Comparison of ENCODE assay signal across 8 cellular contexts in the genomic region with DNA sequence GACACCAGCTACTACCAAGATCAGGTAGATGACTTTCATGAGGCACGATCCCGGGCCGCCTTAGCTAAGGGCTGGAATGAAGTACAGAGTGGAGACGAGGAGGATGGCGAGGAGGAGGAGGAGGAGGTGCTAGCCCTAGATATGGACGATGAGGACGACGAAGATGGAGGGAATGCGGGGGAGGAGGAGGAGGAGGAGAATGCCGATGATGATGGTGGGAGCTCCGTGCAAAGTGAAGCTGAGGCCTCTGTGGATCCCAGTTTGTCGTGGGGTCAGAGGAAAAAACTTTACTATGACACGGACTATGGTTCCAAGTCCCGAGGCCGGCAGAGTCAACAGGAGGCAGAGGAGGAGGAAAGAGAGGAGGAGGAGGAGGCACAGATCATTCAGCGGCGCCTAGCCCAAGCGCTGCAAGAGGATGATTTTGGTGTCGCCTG. TPM values are rescaled to one million over a fixed set of nuclear protein-coding genes. Genes with fewer than 3 reads are reported as not detected.
DNase-seq lines count a peak whose midpoint lies in the region; ATAC-seq, FAIRE-seq and TF ChIP-seq lines count a peak whose summit lies in the region.

No MANE protein-coding gene starts in this region.

- H3K79me2 ChIP-seq in hepatocyte: peaks cover 50% of the 10 kb centered on the region

- H3K36me3 ChIP-seq in hepatocyte (replicated peaks; ENCODE audit: insufficient read depth, low read depth) (no peaks in the 10 kb centered on the region), small intestine (ENCODE audit: control insufficient read depth in 2 of 2, insufficient read depth in 2 of 2, low read length in 2 of 2) (no peaks in the 10 kb centered on the region)

- 3% methylated on average over 19 of the region's 19 CpGs for WGBS in hepatocyte (ENCODE audit: low lambda C conversion rate, missing lambda C conversion rate)
- 1% methylated on average over 19 of the region's 19 CpGs for WGBS in small intestine, 3 donors

- peak overlapping the region; percentile 97 for H3K27ac ChIP-seq in hepatocyte
- peak overlapping the region; percentile 97 to 98 for H3K27ac ChIP-seq in small intestine (ENCODE audit: low read depth in 1 of 2, low read length in 1 of 2)

- peaks cover 28% of the 10 kb centered on the region for H3K36me3 Mint-ChIP-seq in activated T-helper 1 cell treated with anti-CD3 and anti-CD28 coated beads, Interleukin-12 subunit alpha, Interleukin-12 subunit beta, Interleukin-2, Interleukin-4 antibody, amounts not matched to agents 30 ng/mL and 10 ng/mL and 1 ng/mL, durations not matched to agents 14 hours and 24 hours and 36 hours (ENCODE audit: low read depth)

- H2AFZ ChIP-seq in hepatocyte: peak overlapping the region; percentile 73

- H3K4me2 ChIP-seq in hepatocyte: peak overlapping the region; percentile 93

- peaks cover 2% of the 10 kb centered on the region for H3K27me3 Mint-ChIP-seq in activated T-helper 1 cell treated with anti-CD3 and anti-CD28 coated beads, Interleukin-12 subunit alpha, Interleukin-12 subunit beta, Interleukin-2, Interleukin-4 antibody, amounts not matched to agents 30 ng/mL and 10 ng/mL and 1 ng/mL, durations not matched to agents 14 hours and 24 hours and 36 hours (ENCODE audit: insufficient read depth)

- peak overlapping the region; percentile 98 for H3K27ac Mint-ChIP-seq in activated T-helper 1 cell treated with anti-CD3 and anti-CD28 coated beads, Interleukin-12 subunit alpha, Interleukin-12 subunit beta, Interleukin-2, Interleukin-4 antibody, amounts not matched to agents 30 ng/mL and 10 ng/mL and 1 ng/mL, durations not matched to agents 14 hours and 24 hours and 36 hours

- ATAC-seq in HG03175 (IDR thresholded peaks at IDR 0.05; ENCODE audit: unreplicated experiment): peak; percentile 2

- H3K9me2 ChIP-seq in hepatocyte (replicated peaks; ENCODE audit: insufficient read depth): no peaks in the 10 kb centered on the region

- no peaks in the 10 kb centered on the region for H3K9me3 Mint-ChIP-seq in activated T-helper 1 cell treated with anti-CD3 and anti-CD28 coated beads, Interleukin-12 subunit alpha, Interleukin-12 subunit beta, Interleukin-2, Interleukin-4 antibody, amounts not matched to agents 30 ng/mL and 10 ng/mL and 1 ng/mL, durations not matched to agents 14 hours and 24 hours and 36 hours

- intact Hi-C loops in activated T-helper 1 cell treated with anti-CD3 and anti-CD28 coated beads, Interleukin-12 subunit alpha, Interleukin-12 subunit beta, Interleukin-2, Interleukin-4 antibody, amounts not matched to agents 30 ng/mL and 10 ng/mL and 1 ng/mL, durations not matched to agents 14 hours and 24 hours and 36 hours (cut with micrococcal nuclease): loop anchor here (1.0 to 2.0 kb wide), 10 partner anchors 16 to 318 kb away; a partner anchor contains a TSS

- H3K4me1 ChIP-seq in hepatocyte (ENCODE audit: insufficient read depth) (peaks cover 22% of the 10 kb centered on the region), small intestine (ENCODE audit: control insufficient read depth in 2 of 2, insufficient read depth in 1 of 2, low read depth in 1 of 2, low read length in 1 of 2) (peaks cover 0 to 11% of the 10 kb centered on the region in 2 donors)

- H3K9me3 ChIP-seq in hepatocyte (ENCODE audit: low read depth) (no peaks in the 10 kb centered on the region), small intestine (ENCODE audit: control insufficient read depth, low read depth) (no peaks in the 10 kb centered on the region)

- H3K4me1 Mint-ChIP-seq in activated T-helper 1 cell treated with anti-CD3 and anti-CD28 coated beads, Interleukin-12 subunit alpha, Interleukin-12 subunit beta, Interleukin-2, Interleukin-4 antibody, amounts not matched to agents 30 ng/mL and 10 ng/mL and 1 ng/mL, durations not matched to agents 14 hours and 24 hours and 36 hours (ENCODE audit: low read depth): peaks cover 33% of the 10 kb centered on the region

- no peaks in the 10 kb centered on the region for H3K27me3 ChIP-seq in hepatocyte
- no peaks in the 10 kb centered on the region for H3K27me3 ChIP-seq in small intestine (ENCODE audit: control insufficient read depth in 2 of 2, insufficient read depth in 2 of 2, low read length in 2 of 2)

- H4K20me1 ChIP-seq in hepatocyte (ENCODE audit: insufficient read depth, poor library complexity, severe bottlenecking): peaks cover 4% of the 10 kb centered on the region

- H3K4me3 Mint-ChIP-seq in activated T-helper 1 cell treated with anti-CD3 and anti-CD28 coated beads, Interleukin-12 subunit alpha, Interleukin-12 subunit beta, Interleukin-2, Interleukin-4 antibody, amounts not matched to agents 30 ng/mL and 10 ng/mL and 1 ng/mL, durations not matched to agents 14 hours and 24 hours and 36 hours: peak overlapping the region; percentile 99

- H3K4me3 ChIP-seq in GM12865 (ENCODE audit: low read depth, low read length) (peak overlapping the region; percentile 71), hepatocyte (peak overlapping the region; percentile 71), small intestine (ENCODE audit: low read depth in 1 of 2, low read length in 2 of 2) (peak overlapping the region; percentile 46 to 92)

- TF ChIP-seq CTCF in GM12865 (IDR thresholded peaks at IDR 0.05; ENCODE audit: insufficient read depth, low read depth, low read length, missing control alignments): no peak
- TF ChIP-seq CTCF in hepatocyte (IDR thresholded peaks at IDR 0.05; ENCODE audit: poor library complexity): no peak

- DNase-seq in GM12865 (ENCODE audit: low read depth): no peak
- no peak for DNase-seq in activated T-helper 1 cell treated with anti-CD3 and anti-CD28 coated beads, Interleukin-12 subunit alpha, Interleukin-12 subunit beta, Interleukin-2, Interleukin-4 antibody, amounts not matched to agents 30 ng/mL and 10 ng/mL and 1 ng/mL, durations not matched to agents 14 hours and 24 hours and 36 hours (ENCODE audit: low spot score)
- peak; percentile 23 for DNase-seq in hepatocyte (ENCODE audit: low spot score)
- DNase-seq in small intestine: no peak
- DNase-seq in GM19239 (ENCODE audit: insufficient read length, low spot score): no peak
- no peak for DNase-seq in NCI-H2081 (lab: John Stamatoyannopoulos, UW)
- no peak for DNase-seq in MV-4-11 (lab: John Stamatoyannopoulos, UW)

- FAIRE-seq in small intestine (lab: Jason Lieb, UNC) (no peak), GM19239 (lab: Jason Lieb, UNC) (no peak)

RNA-seq across cellular contexts. Expression of a gene that starts 0.5 kb away (rescaled TPM):
- 51.5 and 52.8 TPM in 2 replicates for total RNA-seq in activated T-helper 1 cell treated with anti-CD3 and anti-CD28 coated beads, Interleukin-12 subunit alpha, Interleukin-12 subunit beta, Interleukin-2, Interleukin-4 antibody, amounts not matched to agents 30 ng/mL and 10 ng/mL and 1 ng/mL, durations not matched to agents 14 hours and 24 hours and 36 hours
- total RNA-seq in hepatocyte: 16.2 and 19.8 TPM in 2 replicates
- polyA plus RNA-seq in hepatocyte: 12.0 and 13.9 TPM in 2 replicates
- 10 to 100 TPM; 18.6 to 24.8 (median 22.1) TPM for polyA plus RNA-seq in small intestine

RNA-seq across cellular contexts. Expression of a gene that starts 22.5 kb away (rescaled TPM):
- not detected in 2 replicates for total RNA-seq in activated T-helper 1 cell treated with anti-CD3 and anti-CD28 coated beads, Interleukin-12 subunit alpha, Interleukin-12 subunit beta, Interleukin-2, Interleukin-4 antibody, amounts not matched to agents 30 ng/mL and 10 ng/mL and 1 ng/mL, durations not matched to agents 14 hours and 24 hours and 36 hours
- total RNA-seq in hepatocyte: 0.44 TPM in 1 of 2 replicates, not detected in the other
- polyA plus RNA-seq in hepatocyte: not detected in 2 replicates
- 1,000 to 10,000 TPM in 1 of 3 donors, 100 to 1,000 TPM in 1, 10 to 100 TPM in 1; 42.3 to 2,753 (median 175) TPM for polyA plus RNA-seq in small intestine

RNA-seq across cellular contexts. Expression of a gene that starts 33.0 kb away (rescaled TPM):
- total RNA-seq in activated T-helper 1 cell treated with anti-CD3 and anti-CD28 coated beads, Interleukin-12 subunit alpha, Interleukin-12 subunit beta, Interleukin-2, Interleukin-4 antibody, amounts not matched to agents 30 ng/mL and 10 ng/mL and 1 ng/mL, durations not matched to agents 14 hours and 24 hours and 36 hours: 12.5 and 13.4 TPM in 2 replicates
- 31.2 and 40.1 TPM in 2 replicates for total RNA-seq in hepatocyte
- 22.2 and 25.6 TPM in 2 replicates for polyA plus RNA-seq in hepatocyte
- 10 to 100 TPM; 13.8 to 19.7 (median 16.8) TPM for polyA plus RNA-seq in small intestine
